18 cellular contexts compared by ENCODE assay signal in genomic region chr12:89552376-89552775, GRCh38.
"Had no signal": no experiment of that assay in that cellular context is flagged by ENCODE, and none has a peak within 500 bp of the region (broad histone marks: within the 10 kb centered on the region; RNA-seq: fewer than 3 reads in every experiment).

No MANE protein-coding gene starts in this region.

- H3K4me1 Mint-ChIP-seq: activated naive CD4-positive, alpha-beta T cell treated with anti-CD3 and anti-CD28 coated beads, Interleukin-2, amount 50 U/mL, for 24 hours had no signal

- H3K4me3 Mint-ChIP-seq: activated naive CD4-positive, alpha-beta T cell treated with anti-CD3 and anti-CD28 coated beads, Interleukin-2, amount 50 U/mL, for 24 hours; nephron progenitor cell; stimulated activated naive CD8-positive, alpha-beta T cell treated with anti-CD3 and anti-CD28 coated beads, Interleukin-15, Interleukin-2, amounts not matched to agents 100 ng/mL and 50 ng/mL, for 24 hours; T-helper 1 cell treated with Interleukin-12 subunit alpha and Interleukin-12 subunit beta and Interleukin-4 antibody, amounts not matched to agents 30 μg/mL and 1 μg/mL, for 36 hours had no signal

- H3K4me3 ChIP-seq: adrenal gland, hepatocyte, left lung, right atrium auricular region, suprapubic skin, transverse colon had no signal

- H3K27me3 Mint-ChIP-seq: progenitor cell of endocrine pancreas; stimulated activated naive CD8-positive, alpha-beta T cell treated with anti-CD3 and anti-CD28 coated beads, Interleukin-15, Interleukin-2, amounts not matched to agents 100 ng/mL and 50 ng/mL, for 24 hours had no signal

- DNase-seq: activated CD4-positive, alpha-beta T cell treated with anti-CD3 and anti-CD28 coated beads for 1 hour; activated CD4-positive, alpha-beta T cell treated with anti-CD3 and anti-CD28 coated beads, Interleukin-2, amount 50 U/mL, for 48 hours; activated gamma-delta T cell; adrenal gland; left lung; midbrain; nephron progenitor cell; occipital lobe; stimulated activated CD4-positive, alpha-beta T cell treated with anti-CD3 and anti-CD28 coated beads, Interleukin-2, amount 100 ng/mL, for 24 hours; transverse colon had no signal

- H3K27ac Mint-ChIP-seq: activated naive CD4-positive, alpha-beta T cell treated with anti-CD3 and anti-CD28 coated beads, Interleukin-2, amount 50 U/mL, for 24 hours; nephron progenitor cell; progenitor cell of endocrine pancreas; stimulated activated naive CD8-positive, alpha-beta T cell treated with anti-CD3 and anti-CD28 coated beads, Interleukin-15, Interleukin-2, amounts not matched to agents 100 ng/mL and 50 ng/mL, for 24 hours; T-helper 1 cell treated with Interleukin-12 subunit alpha and Interleukin-12 subunit beta and Interleukin-4 antibody, amounts not matched to agents 30 μg/mL and 1 μg/mL, for 36 hours had no signal

- ATAC-seq: esophagus mucosa, left lung had no signal

- H3K9me3 Mint-ChIP-seq: T-helper 1 cell treated with Interleukin-12 subunit alpha and Interleukin-12 subunit beta and Interleukin-4 antibody, amounts not matched to agents 30 μg/mL and 1 μg/mL, for 36 hours had no signal
